17 cellular contexts compared by ENCODE assay signal in genomic region chr11:128619540-128620305, GRCh38. TPM values are rescaled to one million over a fixed set of nuclear protein-coding genes. Genes with fewer than 3 reads are reported as not detected.
A peak's percentile ranks its signal among the peaks of the same experiment; 100 is the strongest.
DNase-seq lines count a peak whose midpoint lies in the region; ATAC-seq and TF ChIP-seq lines count a peak whose summit lies in the region.
"Had no signal": no experiment of that assay in that cellular context is flagged by ENCODE, and none has a peak within 500 bp of the region (broad histone marks: within the 10 kb centered on the region; RNA-seq: fewer than 3 reads in every experiment).

No MANE protein-coding gene starts in this region.

- WGBS in thyroid gland, 2 donors, result 76 to 79% methylated on average over 10 of the region's 10 CpGs

- H3K9me3 Mint-ChIP-seq in activated CD4-positive, alpha-beta T cell treated with anti-CD3 and anti-CD28 coated beads for 36 hours (ENCODE audit: low read depth), result no peaks in the 10 kb centered on the region
- no peaks in the 10 kb centered on the region for H3K9me3 Mint-ChIP-seq in activated CD8-positive, alpha-beta T cell treated with anti-CD3 and anti-CD28 coated beads for 36 hours
- H3K9me3 Mint-ChIP-seq in type B pancreatic cell, result no peaks in the 10 kb centered on the region

- intact Hi-C loops in activated CD4-positive, alpha-beta T cell treated with anti-CD3 and anti-CD28 coated beads for 36 hours (cut with DNase I, micrococcal nuclease), result no loop called here
- intact Hi-C loops in activated CD8-positive, alpha-beta T cell treated with anti-CD3 and anti-CD28 coated beads for 36 hours (cut with micrococcal nuclease), result loop anchor here (10.0 kb wide), 1 partner anchor 295 kb away; no protein-coding TSS in a partner anchor
- intact Hi-C loops in thyroid gland (cut with DNase I), result no loop called here

- H3K4me1 ChIP-seq in DOHH2 (ENCODE audit: control insufficient read depth, low read length), result peaks cover 100% of the 10 kb centered on the region
- peaks cover 0 to 8% of the 10 kb centered on the region in 2 donors for H3K4me1 ChIP-seq in thyroid gland
- H3K4me1 ChIP-seq: uterus had no signal

- H3K27ac ChIP-seq in DOHH2 (ENCODE audit: low read depth, low read length) (peak overlapping the region; percentile 98), thyroid gland (no peak overlapping the region)

- H3K4me3 ChIP-seq in DOHH2 (ENCODE audit: low read length), result peak overlapping the region; percentile 30
- no peak overlapping the region for H3K4me3 ChIP-seq in thyroid gland (replicated peaks in 1 of 3)
- H3K4me3 ChIP-seq: uterus had no signal

- peak overlapping the region; percentile 53 for H3K4me2 ChIP-seq in DOHH2 (ENCODE audit: low read length)

- H3K27me3 ChIP-seq in DOHH2 (ENCODE audit: control insufficient read depth, low read length) (no peaks in the 10 kb centered on the region), thyroid gland (no peaks in the 10 kb centered on the region)
- H3K27me3 ChIP-seq: uterus had no signal

- peak overlapping the region; percentile 11 for H3K27ac Mint-ChIP-seq in activated CD4-positive, alpha-beta T cell treated with anti-CD3 and anti-CD28 coated beads for 36 hours
- H3K27ac Mint-ChIP-seq in activated CD8-positive, alpha-beta T cell treated with anti-CD3 and anti-CD28 coated beads for 36 hours, result peak overlapping the region; percentile 80
- no peak overlapping the region for H3K27ac Mint-ChIP-seq in type B pancreatic cell
- H3K27ac Mint-ChIP-seq: progenitor cell of endocrine pancreas had no signal

- H3K4me3 Mint-ChIP-seq in activated CD4-positive, alpha-beta T cell treated with anti-CD3 and anti-CD28 coated beads for 36 hours, result no peak overlapping the region
- no peak overlapping the region for H3K4me3 Mint-ChIP-seq in activated CD8-positive, alpha-beta T cell treated with anti-CD3 and anti-CD28 coated beads for 36 hours
- H3K4me3 Mint-ChIP-seq in type B pancreatic cell, result no peak overlapping the region

- no peaks in the 10 kb centered on the region for H3K79me2 ChIP-seq in DOHH2 (ENCODE audit: control insufficient read depth, low read length)

- no peaks in the 10 kb centered on the region for H3K27me3 Mint-ChIP-seq in activated CD4-positive, alpha-beta T cell treated with anti-CD3 and anti-CD28 coated beads for 36 hours
- no peaks in the 10 kb centered on the region for H3K27me3 Mint-ChIP-seq in activated CD8-positive, alpha-beta T cell treated with anti-CD3 and anti-CD28 coated beads for 36 hours
- H3K27me3 Mint-ChIP-seq in type B pancreatic cell, result peaks cover 53% of the 10 kb centered on the region

- H4K20me1 ChIP-seq in DOHH2 (ENCODE audit: control insufficient read depth, insufficient read depth, low read depth, low read length), result no peaks in the 10 kb centered on the region

- H3K36me3 Mint-ChIP-seq in activated CD4-positive, alpha-beta T cell treated with anti-CD3 and anti-CD28 coated beads for 36 hours (ENCODE audit: low read depth), result no peaks in the 10 kb centered on the region
- H3K36me3 Mint-ChIP-seq in activated CD8-positive, alpha-beta T cell treated with anti-CD3 and anti-CD28 coated beads for 36 hours (ENCODE audit: low read depth), result no peaks in the 10 kb centered on the region
- no peaks in the 10 kb centered on the region for H3K36me3 Mint-ChIP-seq in type B pancreatic cell

- H3K9me3 ChIP-seq in DOHH2 (ENCODE audit: control insufficient read depth, insufficient read depth, low read length), result no peaks in the 10 kb centered on the region
- no peaks in the 10 kb centered on the region for H3K9me3 ChIP-seq in thyroid gland
- H3K9me3 ChIP-seq: uterus had no signal

- CTCF ChIA-PET in activated CD4-positive, alpha-beta T cell treated with anti-CD3 and anti-CD28 coated beads for 36 hours (lab: Charles Lee), result interaction anchor here (0.7 to 3.2 kb wide), 9 partner anchors 9 to 295 kb away, joined by 3 to 23 read pairs (median 3); no protein-coding TSS in a partner anchor
- CTCF ChIA-PET in activated CD8-positive, alpha-beta T cell treated with anti-CD3 and anti-CD28 coated beads for 36 hours (lab: Charles Lee), result interaction anchor here (1.4 to 2.7 kb wide), 6 partner anchors 9 to 448 kb away, joined by 3 to 10 read pairs (median 6); no protein-coding TSS in a partner anchor

- ATAC-seq in activated CD4-positive, alpha-beta T cell treated with anti-CD3 and anti-CD28 coated beads for 36 hours, result no peak
- peak; percentile 11 for ATAC-seq in activated CD8-positive, alpha-beta T cell treated with anti-CD3 and anti-CD28 coated beads for 36 hours
- ATAC-seq: left colon had no signal

- no peaks in the 10 kb centered on the region for H3K9me2 ChIP-seq in DOHH2 (replicated peaks; ENCODE audit: control insufficient read depth, low read length)

- DNase-seq in activated CD4-positive, alpha-beta T cell treated with anti-CD3 and anti-CD28 coated beads for 36 hours, result no peak
- DNase-seq in activated CD4-positive, alpha-beta T cell treated with anti-CD3 and anti-CD28 coated beads for 4 hours, result no peak
- peak; percentile 34 for DNase-seq in activated CD8-positive, alpha-beta T cell treated with anti-CD3 and anti-CD28 coated beads for 36 hours
- DNase-seq in mucosa of gallbladder (ENCODE audit: low spot score), result peak; percentile 8
- DNase-seq in thyroid gland, result no peak
- DNase-seq in GF-D8 (lab: John Stamatoyannopoulos, UW), result no peak
- no peak for DNase-seq in type B pancreatic cell (ENCODE audit: extremely low spot score, unreplicated experiment)
- DNase-seq: activated CD4-positive, CD25-positive, alpha-beta regulatory T cell treated with anti-CD3 and anti-CD28 coated beads, Interleukin-2, amount 50 U/mL, for 72 hours; activated T-cell treated with anti-CD3 and anti-CD28 coated beads, Interleukin-2, amount 50 U/mL, for 1 hour; aorta; GOT3; left colon; NCI-H1105; RPMI8226; uterus had no signal

- H3K36me3 ChIP-seq in DOHH2 (ENCODE audit: control insufficient read depth, low read length) (peaks cover 2% of the 10 kb centered on the region; the same call in 1 of the 2 replicates), thyroid gland (no peaks in the 10 kb centered on the region)
- H3K36me3 ChIP-seq: uterus had no signal

- H3F3A ChIP-seq in DOHH2 (ENCODE audit: control insufficient read depth, insufficient read depth), result peaks cover 25% of the 10 kb centered on the region

- POLR2A ChIA-PET in activated CD4-positive, alpha-beta T cell treated with anti-CD3 and anti-CD28 coated beads for 36 hours (lab: Charles Lee), result no interaction called here
- POLR2A ChIA-PET in activated CD8-positive, alpha-beta T cell treated with anti-CD3 and anti-CD28 coated beads for 36 hours (lab: Charles Lee), result interaction anchor here (0.6 to 7.4 kb wide), 11 partner anchors 9 to 186 kb away, joined by 3 to 78 read pairs (median 3); no protein-coding TSS in a partner anchor

- TF ChIP-seq POLR2A in thyroid gland (IDR thresholded peaks at IDR 0.05), result no peak

- no peak for TF ChIP-seq CTCF in DOHH2 (IDR thresholded peaks at IDR 0.05; ENCODE audit: low read depth, low read length, poor library complexity, severe bottlenecking)
- TF ChIP-seq CTCF in activated CD8-positive, alpha-beta T cell treated with anti-CD3 and anti-CD28 coated beads for 36 hours (IDR thresholded peaks at IDR 0.05), result no peak
- TF ChIP-seq CTCF in thyroid gland (IDR thresholded peaks at IDR 0.05), result no peak
- TF ChIP-seq CTCF in type B pancreatic cell (conservative IDR thresholded peaks at IDR 0.05), result no peak

- H3K4me1 Mint-ChIP-seq in activated CD4-positive, alpha-beta T cell treated with anti-CD3 and anti-CD28 coated beads for 36 hours, result peaks cover 61% of the 10 kb centered on the region
- peaks cover 67% of the 10 kb centered on the region for H3K4me1 Mint-ChIP-seq in activated CD8-positive, alpha-beta T cell treated with anti-CD3 and anti-CD28 coated beads for 36 hours (ENCODE audit: low read depth)
- H3K4me1 Mint-ChIP-seq in type B pancreatic cell (ENCODE audit: unreplicated experiment), result peaks cover 36% of the 10 kb centered on the region

RNA-seq across cellular contexts. Expression of gene ETS1, which starts 32.4 kb away (rescaled TPM):
- 100 to 1,000 TPM; 410 to 449 TPM for total RNA-seq in activated CD4-positive, alpha-beta T cell treated with anti-CD3 and anti-CD28 coated beads for 36 hours
- total RNA-seq in activated CD8-positive, alpha-beta T cell treated with anti-CD3 and anti-CD28 coated beads for 36 hours, result 100 to 1,000 TPM; 527 to 532 TPM
- 39.4 TPM for total RNA-seq in mucosa of gallbladder
- total RNA-seq in thyroid gland, result 10 to 100 TPM; 38.4 to 79.4 (median 58.4) TPM
- 14.6 and 40.6 TPM in 2 replicates for total RNA-seq in type B pancreatic cell (ENCODE audit: low replicate concordance)

Comparison
In these comparisons a context has a peak if more than half of its experiments do, and no peak if none do; other contexts are left out.
1. DNase-seq: peak in activated CD8-positive, alpha-beta T cell treated with anti-CD3 and anti-CD28 coated beads for 36 hours (single experiment) and mucosa of gallbladder (single experiment); none in activated CD4-positive, alpha-beta T cell treated with anti-CD3 and anti-CD28 coated beads for 36 hours (single experiment), activated CD4-positive, alpha-beta T cell treated with anti-CD3 and anti-CD28 coated beads for 4 hours (0 of 2), thyroid gland (0 of 2), GF-D8 (single experiment) and type B pancreatic cell (single experiment).